Comparison of ENCODE assay signal across 19 cellular contexts in the genomic region with DNA sequence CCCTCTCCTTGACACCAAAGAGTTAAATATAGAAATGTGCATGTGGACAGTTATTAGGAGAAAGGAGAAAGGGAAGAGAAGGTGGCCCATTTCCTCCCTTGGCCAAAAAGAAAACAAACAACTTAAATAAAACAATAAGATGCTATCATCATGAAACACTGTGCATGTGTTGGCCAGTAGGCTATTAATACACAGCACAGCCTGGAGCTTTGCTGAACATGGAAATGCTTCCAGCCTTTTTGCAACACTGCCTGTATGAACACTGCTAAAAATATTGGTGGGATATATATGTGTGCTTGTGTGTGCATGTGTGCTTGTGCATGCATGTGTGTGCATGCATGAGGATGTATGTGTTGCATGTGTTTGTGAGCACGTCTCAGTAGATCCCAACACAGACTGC.
A peak's percentile ranks its signal among the peaks of the same experiment; 100 is the strongest.
DNase-seq lines count a peak whose midpoint lies in the region; ATAC-seq and TF ChIP-seq lines count a peak whose summit lies in the region.
"Had no signal": no experiment of that assay in that cellular context is flagged by ENCODE, and none has a peak within 500 bp of the region (broad histone marks: within the 10 kb centered on the region; RNA-seq: fewer than 3 reads in every experiment).

No MANE protein-coding gene starts in this region.

- no peak overlapping the region; a peak in 1 of 22 replicates for H3K27ac ChIP-seq in BLaER1 treated with 17β-estradiol and CSF1 and Interleukin-3, amounts not matched to agents 10 nM and 100 nM
- peak overlapping the region; percentile 80 for H3K27ac ChIP-seq in VCaP
- peak overlapping the region; percentile 30 for H3K27ac ChIP-seq in psoas muscle

- DNase-seq in fibroblast of the aortic adventitia (ENCODE audit: low read depth) (peak; percentile 51), psoas muscle (no peak), DMS79 (lab: John Stamatoyannopoulos, UW) (no peak), 8988T (no peak)
- DNase-seq: activated CD8-positive, alpha-beta memory T cell treated with anti-CD3 and anti-CD28 coated beads, Interleukin-2, amount 50 U/mL, for 48 hours; activated naive CD4-positive, alpha-beta T cell; IMR-90; left colon; naive thymus-derived CD8-positive, alpha-beta T cell; NCI-H524; trophoblast cell had no signal

- H3K36me3 ChIP-seq in BLaER1 treated with 17β-estradiol and CSF1 and Interleukin-3, amounts not matched to agents 10 nM and 100 nM, result peaks cover 0 to 13% (median 10%) of the 10 kb centered on the region in 11 experiments; a peak in 9 of 22 replicates
- no peaks in the 10 kb centered on the region for H3K36me3 ChIP-seq in psoas muscle (ENCODE audit: insufficient read depth in 1 of 2, low read depth in 1 of 2)
- H3K36me3 ChIP-seq: ascending aorta had no signal

- intact Hi-C loops in psoas muscle (cut with DNase I), result no loop called here

- H3K4me2 ChIP-seq in BLaER1 treated with 17β-estradiol and CSF1 and Interleukin-3, amounts not matched to agents 10 nM and 100 nM, result peak overlapping the region in 6 of 11 experiments; percentile 16 to 80 (median 48); a peak in 12 of 22 replicates

- TF ChIP-seq CTCF in VCaP (conservative IDR thresholded peaks at IDR 0.05) (no peak), fibroblast of the aortic adventitia (IDR thresholded peaks at IDR 0.05; ENCODE audit: insufficient read depth, low read length) (no peak), psoas muscle (IDR thresholded peaks at IDR 0.05) (no peak)

- no peak overlapping the region for H3K4me3 ChIP-seq in BLaER1 treated with 17β-estradiol and CSF1 and Interleukin-3, amounts not matched to agents 10 nM and 100 nM
- no peak overlapping the region for H3K4me3 ChIP-seq in fibroblast of the aortic adventitia (ENCODE audit: low read depth, low read length)
- H3K4me3 ChIP-seq in psoas muscle, result no peak overlapping the region
- H3K4me3 ChIP-seq: ascending aorta, coronary artery, GM12878 had no signal

- peaks cover 20 to 62% (median 36%) of the 10 kb centered on the region in 10 experiments for H3K4me1 ChIP-seq in BLaER1 treated with 17β-estradiol and CSF1 and Interleukin-3, amounts not matched to agents 10 nM and 100 nM
- peaks cover 23% of the 10 kb centered on the region for H3K4me1 ChIP-seq in psoas muscle
- H3K4me1 ChIP-seq: ascending aorta had no signal

- ATAC-seq in psoas muscle (no peak), GM19395 (IDR thresholded peaks at IDR 0.05; ENCODE audit: unreplicated experiment) (no peak), HG03135 (IDR thresholded peaks at IDR 0.05; ENCODE audit: unreplicated experiment) (no peak)
- ATAC-seq: GM12878; HCT116; left colon; naive thymus-derived CD8-positive, alpha-beta T cell had no signal

- peaks cover 22 to 32% (median 29%) of the 10 kb centered on the region in 11 experiments for H3K9me3 ChIP-seq in BLaER1 treated with 17β-estradiol and CSF1 and Interleukin-3, amounts not matched to agents 10 nM and 100 nM (replicated peaks in 1 of 11)
- no peaks in the 10 kb centered on the region for H3K9me3 ChIP-seq in psoas muscle
- H3K9me3 ChIP-seq: ascending aorta had no signal

- no peaks in the 10 kb centered on the region for H3K27me3 ChIP-seq in BLaER1 treated with 17β-estradiol and CSF1 and Interleukin-3, amounts not matched to agents 10 nM and 100 nM
- H3K27me3 ChIP-seq in psoas muscle (ENCODE audit: insufficient read depth in 3 of 3, low read length in 2 of 3), result peaks cover 0 to 1% (median 0%) of the 10 kb centered on the region in 3 donors
- H3K27me3 ChIP-seq: ascending aorta had no signal

- 50 to 71% (median 68%) methylated on average over 1 of the region's 1 CpG for WGBS in psoas muscle, 3 donors

- H3K9ac ChIP-seq in BLaER1 treated with 17β-estradiol and CSF1 and Interleukin-3, amounts not matched to agents 10 nM and 100 nM, result no peak overlapping the region

- no peaks in the 10 kb centered on the region for H4K20me1 ChIP-seq in BLaER1 treated with 17β-estradiol and CSF1 and Interleukin-3, amounts not matched to agents 10 nM and 100 nM

Comparison
In these comparisons a context has a peak if more than half of its experiments do, and no peak if none do; other contexts are left out.
1. H3K27ac ChIP-seq: peak in VCaP (single experiment) and psoas muscle (single experiment); none in BLaER1 treated with 17β-estradiol and CSF1 and Interleukin-3, amounts not matched to agents 10 nM and 100 nM (0 of 11).